2 cellular contexts compared by ENCODE assay signal in the genomic region with DNA sequence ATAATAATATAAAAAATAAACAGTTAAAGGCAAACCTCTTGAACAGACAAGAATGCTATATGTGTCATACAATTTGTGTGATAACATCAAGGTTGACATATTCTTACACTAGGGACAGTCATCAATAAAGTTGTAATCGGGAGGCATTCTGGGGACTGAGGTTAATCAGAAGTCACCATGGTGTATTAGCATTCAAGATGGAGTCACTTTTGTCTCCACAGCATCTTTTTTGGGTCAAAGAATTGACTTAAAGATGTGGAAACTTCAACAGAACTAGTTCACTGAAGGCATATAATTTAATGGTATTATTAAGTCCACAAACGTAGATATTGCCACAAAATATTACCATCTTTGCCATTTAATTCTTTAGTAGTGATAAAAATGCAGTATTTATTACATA.
TF ChIP-seq lines count a peak whose summit lies in the region.

No MANE protein-coding gene starts in this region.

TF ChIP-seq in GM23338, 12 proteins besides CTCF, POLR2A, EP300 and RAD21:
- TF ChIP-seq, protein P1, sequence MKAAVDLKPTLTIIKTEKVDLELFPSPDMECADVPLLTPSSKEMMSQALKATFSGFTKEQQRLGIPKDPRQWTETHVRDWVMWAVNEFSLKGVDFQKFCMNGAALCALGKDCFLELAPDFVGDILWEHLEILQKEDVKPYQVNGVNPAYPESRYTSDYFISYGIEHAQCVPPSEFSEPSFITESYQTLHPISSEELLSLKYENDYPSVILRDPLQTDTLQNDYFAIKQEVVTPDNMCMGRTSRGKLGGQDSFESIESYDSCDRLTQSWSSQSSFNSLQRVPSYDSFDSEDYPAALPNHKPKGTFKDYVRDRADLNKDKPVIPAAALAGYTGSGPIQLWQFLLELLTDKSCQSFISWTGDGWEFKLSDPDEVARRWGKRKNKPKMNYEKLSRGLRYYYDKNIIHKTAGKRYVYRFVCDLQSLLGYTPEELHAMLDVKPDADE (IDR thresholded peaks at IDR 0.05), result no peak
- TF ChIP-seq JUNB (IDR thresholded peaks at IDR 0.05; ENCODE audit: unreplicated experiment), result no peak
- TF ChIP-seq, protein P2, sequence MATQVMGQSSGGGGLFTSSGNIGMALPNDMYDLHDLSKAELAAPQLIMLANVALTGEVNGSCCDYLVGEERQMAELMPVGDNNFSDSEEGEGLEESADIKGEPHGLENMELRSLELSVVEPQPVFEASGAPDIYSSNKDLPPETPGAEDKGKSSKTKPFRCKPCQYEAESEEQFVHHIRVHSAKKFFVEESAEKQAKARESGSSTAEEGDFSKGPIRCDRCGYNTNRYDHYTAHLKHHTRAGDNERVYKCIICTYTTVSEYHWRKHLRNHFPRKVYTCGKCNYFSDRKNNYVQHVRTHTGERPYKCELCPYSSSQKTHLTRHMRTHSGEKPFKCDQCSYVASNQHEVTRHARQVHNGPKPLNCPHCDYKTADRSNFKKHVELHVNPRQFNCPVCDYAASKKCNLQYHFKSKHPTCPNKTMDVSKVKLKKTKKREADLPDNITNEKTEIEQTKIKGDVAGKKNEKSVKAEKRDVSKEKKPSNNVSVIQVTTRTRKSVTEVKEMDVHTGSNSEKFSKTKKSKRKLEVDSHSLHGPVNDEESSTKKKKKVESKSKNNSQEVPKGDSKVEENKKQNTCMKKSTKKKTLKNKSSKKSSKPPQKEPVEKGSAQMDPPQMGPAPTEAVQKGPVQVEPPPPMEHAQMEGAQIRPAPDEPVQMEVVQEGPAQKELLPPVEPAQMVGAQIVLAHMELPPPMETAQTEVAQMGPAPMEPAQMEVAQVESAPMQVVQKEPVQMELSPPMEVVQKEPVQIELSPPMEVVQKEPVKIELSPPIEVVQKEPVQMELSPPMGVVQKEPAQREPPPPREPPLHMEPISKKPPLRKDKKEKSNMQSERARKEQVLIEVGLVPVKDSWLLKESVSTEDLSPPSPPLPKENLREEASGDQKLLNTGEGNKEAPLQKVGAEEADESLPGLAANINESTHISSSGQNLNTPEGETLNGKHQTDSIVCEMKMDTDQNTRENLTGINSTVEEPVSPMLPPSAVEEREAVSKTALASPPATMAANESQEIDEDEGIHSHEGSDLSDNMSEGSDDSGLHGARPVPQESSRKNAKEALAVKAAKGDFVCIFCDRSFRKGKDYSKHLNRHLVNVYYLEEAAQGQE (IDR thresholded peaks at IDR 0.05; ENCODE audit: unreplicated experiment), result no peak
- no peak for TF ChIP-seq ZNF114 (CRISPR knock-in tag; IDR thresholded peaks at IDR 0.05)
- TF ChIP-seq POLR2AphosphoS5 (IDR thresholded peaks at IDR 0.05; ENCODE audit: low read depth), result no peak
- TF ChIP-seq, protein P3, sequence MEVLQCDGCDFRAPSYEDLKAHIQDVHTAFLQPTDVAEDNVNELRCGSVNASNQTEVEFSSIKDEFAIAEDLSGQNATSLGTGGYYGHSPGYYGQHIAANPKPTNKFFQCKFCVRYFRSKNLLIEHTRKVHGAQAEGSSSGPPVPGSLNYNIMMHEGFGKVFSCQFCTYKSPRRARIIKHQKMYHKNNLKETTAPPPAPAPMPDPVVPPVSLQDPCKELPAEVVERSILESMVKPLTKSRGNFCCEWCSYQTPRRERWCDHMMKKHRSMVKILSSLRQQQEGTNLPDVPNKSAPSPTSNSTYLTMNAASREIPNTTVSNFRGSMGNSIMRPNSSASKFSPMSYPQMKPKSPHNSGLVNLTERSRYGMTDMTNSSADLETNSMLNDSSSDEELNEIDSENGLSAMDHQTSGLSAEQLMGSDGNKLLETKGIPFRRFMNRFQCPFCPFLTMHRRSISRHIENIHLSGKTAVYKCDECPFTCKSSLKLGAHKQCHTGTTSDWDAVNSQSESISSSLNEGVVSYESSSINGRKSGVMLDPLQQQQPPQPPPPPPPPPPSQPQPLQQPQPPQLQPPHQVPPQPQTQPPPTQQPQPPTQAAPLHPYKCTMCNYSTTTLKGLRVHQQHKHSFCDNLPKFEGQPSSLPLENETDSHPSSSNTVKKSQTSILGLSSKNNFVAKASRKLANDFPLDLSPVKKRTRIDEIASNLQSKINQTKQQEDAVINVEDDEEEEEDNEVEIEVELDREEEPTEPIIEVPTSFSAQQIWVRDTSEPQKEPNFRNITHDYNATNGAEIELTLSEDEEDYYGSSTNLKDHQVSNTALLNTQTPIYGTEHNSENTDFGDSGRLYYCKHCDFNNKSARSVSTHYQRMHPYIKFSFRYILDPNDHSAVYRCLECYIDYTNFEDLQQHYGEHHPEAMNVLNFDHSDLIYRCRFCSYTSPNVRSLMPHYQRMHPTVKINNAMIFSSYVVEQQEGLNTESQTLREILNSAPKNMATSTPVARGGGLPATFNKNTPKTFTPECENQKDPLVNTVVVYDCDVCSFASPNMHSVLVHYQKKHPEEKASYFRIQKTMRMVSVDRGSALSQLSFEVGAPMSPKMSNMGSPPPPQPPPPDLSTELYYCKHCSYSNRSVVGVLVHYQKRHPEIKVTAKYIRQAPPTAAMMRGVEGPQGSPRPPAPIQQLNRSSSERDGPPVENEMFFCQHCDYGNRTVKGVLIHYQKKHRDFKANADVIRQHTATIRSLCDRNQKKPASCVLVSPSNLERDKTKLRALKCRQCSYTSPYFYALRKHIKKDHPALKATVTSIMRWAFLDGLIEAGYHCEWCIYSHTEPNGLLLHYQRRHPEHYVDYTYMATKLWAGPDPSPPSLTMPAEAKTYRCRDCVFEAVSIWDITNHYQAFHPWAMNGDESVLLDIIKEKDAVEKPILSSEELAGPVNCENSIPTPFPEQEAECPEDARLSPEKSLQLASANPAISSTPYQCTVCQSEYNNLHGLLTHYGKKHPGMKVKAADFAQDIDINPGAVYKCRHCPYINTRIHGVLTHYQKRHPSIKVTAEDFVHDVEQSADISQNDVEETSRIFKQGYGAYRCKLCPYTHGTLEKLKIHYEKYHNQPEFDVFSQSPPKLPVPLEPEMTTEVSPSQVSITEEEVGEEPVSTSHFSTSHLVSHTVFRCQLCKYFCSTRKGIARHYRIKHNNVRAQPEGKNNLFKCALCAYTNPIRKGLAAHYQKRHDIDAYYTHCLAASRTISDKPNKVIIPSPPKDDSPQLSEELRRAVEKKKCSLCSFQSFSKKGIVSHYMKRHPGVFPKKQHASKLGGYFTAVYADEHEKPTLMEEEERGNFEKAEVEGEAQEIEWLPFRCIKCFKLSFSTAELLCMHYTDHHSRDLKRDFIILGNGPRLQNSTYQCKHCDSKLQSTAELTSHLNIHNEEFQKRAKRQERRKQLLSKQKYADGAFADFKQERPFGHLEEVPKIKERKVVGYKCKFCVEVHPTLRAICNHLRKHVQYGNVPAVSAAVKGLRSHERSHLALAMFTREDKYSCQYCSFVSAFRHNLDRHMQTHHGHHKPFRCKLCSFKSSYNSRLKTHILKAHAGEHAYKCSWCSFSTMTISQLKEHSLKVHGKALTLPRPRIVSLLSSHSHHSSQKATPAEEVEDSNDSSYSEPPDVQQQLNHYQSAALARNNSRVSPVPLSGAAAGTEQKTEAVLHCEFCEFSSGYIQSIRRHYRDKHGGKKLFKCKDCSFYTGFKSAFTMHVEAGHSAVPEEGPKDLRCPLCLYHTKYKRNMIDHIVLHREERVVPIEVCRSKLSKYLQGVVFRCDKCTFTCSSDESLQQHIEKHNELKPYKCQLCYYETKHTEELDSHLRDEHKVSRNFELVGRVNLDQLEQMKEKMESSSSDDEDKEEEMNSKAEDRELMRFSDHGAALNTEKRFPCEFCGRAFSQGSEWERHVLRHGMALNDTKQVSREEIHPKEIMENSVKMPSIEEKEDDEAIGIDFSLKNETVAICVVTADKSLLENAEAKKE (CRISPR knock-in tag; IDR thresholded peaks at IDR 0.05), result no peak
- TF ChIP-seq EZH2phosphoT487 (IDR thresholded peaks at IDR 0.05; ENCODE audit: unreplicated experiment), result no peak
- TF ChIP-seq CREB1 (CRISPR knock-in tag; IDR thresholded peaks at IDR 0.05; ENCODE audit: low read depth), result no peak
- TF ChIP-seq EZH2 (IDR thresholded peaks at IDR 0.05; ENCODE audit: low read depth, unreplicated experiment), result no peak

TF ChIP-seq in H1, 55 proteins besides CTCF, POLR2A, EP300 and RAD21 (continued from another document):
- TF ChIP-seq RBBP5 (IDR thresholded peaks at IDR 0.05; ENCODE audit: borderline replicate concordance, low read depth, low read length) (no peak), EGR1 (IDR thresholded peaks at IDR 0.05; ENCODE audit: borderline replicate concordance, low read depth, low read length) (no peak), ASH2L (IDR thresholded peaks at IDR 0.05; ENCODE audit: low read length) (no peak)
